12 cellular contexts compared by ENCODE assay signal in genomic region chr17:32494621-32495346, GRCh38. TPM values are rescaled to one million over a fixed set of nuclear protein-coding genes. Genes with fewer than 3 reads are reported as not detected.
A peak's percentile ranks its signal among the peaks of the same experiment; 100 is the strongest.
DNase-seq lines count a peak whose midpoint lies in the region; ATAC-seq, FAIRE-seq and TF ChIP-seq lines count a peak whose summit lies in the region.
"Had no signal": no experiment of that assay in that cellular context is flagged by ENCODE, and none has a peak within 500 bp of the region (broad histone marks: within the 10 kb centered on the region; RNA-seq: fewer than 3 reads in every experiment).

No MANE protein-coding gene starts in this region.

- H3K79me2 ChIP-seq in K562 (ENCODE audit: control insufficient read depth, insufficient read depth, low read length) = no peaks in the 10 kb centered on the region

- H3K4me3 Mint-ChIP-seq in activated T-cell treated with anti-CD3 and anti-CD28 coated beads, Interleukin-2, amount 50 U/mL, for 72 hours = peak overlapping the region in 1 of 2 donors; percentile 73
- no peak overlapping the region for H3K4me3 Mint-ChIP-seq in activated T-cell treated with anti-CD3 and anti-CD28 coated beads, Interleukin-2, amount 50 U/mL, for 4 hours

- CTCF ChIA-PET in K562 (lab: Yijun Ruan, JAX; ENCODE audit: low intra/inter-chr PET ratio) = no interaction called here

- FAIRE-seq in K562 (lab: Jason Lieb, UNC) (no peak), small intestine (lab: Jason Lieb, UNC) (no peak)
- FAIRE-seq: kidney had no signal

- H3K4me1 ChIP-seq in K562 (replicated peaks in 1 of 2; ENCODE audit: control insufficient read depth in 2 of 2, insufficient read depth in 2 of 2, low read length in 2 of 2) (peaks cover 5 to 20% of the 10 kb centered on the region in 2 experiments; a peak in 4 of 5 replicates), spleen (peaks cover 45 to 80% (median 66%) of the 10 kb centered on the region in 6 donors), small intestine (ENCODE audit: control insufficient read depth in 2 of 2, insufficient read depth in 1 of 2, low read depth in 1 of 2, low read length in 1 of 2) (no peaks in the 10 kb centered on the region)

- no peak for DNase-seq in activated T-cell treated with anti-CD3 and anti-CD28 coated beads, Interleukin-2, amount 50 U/mL, for 72 hours
- no peak for DNase-seq in activated T-cell treated with anti-CD3 and anti-CD28 coated beads, Interleukin-2, amount 50 U/mL, for 4 hours
- DNase-seq in NCI-H2196 (lab: John Stamatoyannopoulos, UW; ENCODE audit: unreplicated experiment) (peak; percentile 66), K562 (ENCODE audit: extremely low read depth in 1 of 4, low spot score in 3 of 4) (no peak), spleen (peak; percentile 80), HuH-7.5 (ENCODE audit: low spot score) (no peak), small intestine (no peak)
- no peak for DNase-seq in stimulated activated CD4-positive, alpha-beta T cell treated with anti-CD3 and anti-CD28 coated beads, Interleukin-4, amount 100 ng/mL, for 4 hours
- DNase-seq: NCI-H82, WERI-Rb-1 had no signal

- no peak overlapping the region for H3K27ac ChIP-seq in K562 (ENCODE audit: extremely low read depth, low read depth, low read length)
- peak overlapping the region in 6 of 8 donors; percentile 15 to 92 (median 74) for H3K27ac ChIP-seq in spleen
- no peak overlapping the region for H3K27ac ChIP-seq in small intestine (ENCODE audit: low read depth in 1 of 2, low read length in 1 of 2)
- H3K27ac ChIP-seq: WERI-Rb-1 had no signal

- in situ Hi-C loops in K562 (cut with MboI) = no loop called here

- no peak overlapping the region for H2AFZ ChIP-seq in K562 (ENCODE audit: low read depth, low read length)

- intact Hi-C loops in K562 (cut with micrococcal nuclease) (no loop called here), spleen (cut with DNase I; ENCODE audit: low total_unique reads) (no loop called here)

- POLR2A ChIA-PET in K562 (lab: Yijun Ruan, JAX) = interaction anchor here (1.2 to 1.3 kb wide), 2 partner anchors 8 to 11 kb away, joined by 4 read pairs; partner anchors contain the start of gene CDK5R1

- H3K36me3 ChIP-seq in K562 (ENCODE audit: control insufficient read depth, insufficient read depth, low read length) (peaks cover 14% of the 10 kb centered on the region; the same call in 2 of the 3 replicates), spleen (peaks cover 0 to 19% (median 4%) of the 10 kb centered on the region in 6 donors), small intestine (ENCODE audit: control insufficient read depth in 2 of 2, insufficient read depth in 2 of 2, low read length in 2 of 2) (no peaks in the 10 kb centered on the region)

- TF ChIP-seq POLR2A in K562 (conservative IDR thresholded peaks at IDR 0.05) (no peak), spleen (IDR thresholded peaks at IDR 0.05) (no peak)

- TF ChIP-seq RAD21 in K562 (CRISPR knock-in tag; conservative IDR thresholded peaks at IDR 0.05 in 1 of 2, IDR thresholded peaks at IDR 0.05 in 1 of 2) = no peak

- ATAC-seq in activated T-cell treated with anti-CD3 and anti-CD28 coated beads, Interleukin-2, amount 50 U/mL, for 72 hours (replicated peaks in 1 of 2) = peak; percentile 38 to 55
- no peak for ATAC-seq in activated T-cell treated with anti-CD3 and anti-CD28 coated beads, Interleukin-2, amount 50 U/mL, for 4 hours
- ATAC-seq in K562 = no peak

- no peak for TF ChIP-seq EP300 in K562 (IDR thresholded peaks at IDR 0.05; ENCODE audit: low read length)

- TF ChIP-seq CTCF in K562 (IDR thresholded peaks at IDR 0.05 in 2 of 3, conservative IDR thresholded peaks at IDR 0.05 in 1 of 3; ENCODE audit: insufficient read depth in 2 of 3, low read depth in 1 of 3, low read length in 3 of 3) (no peak), spleen (IDR thresholded peaks at IDR 0.05 in 8 of 11, conservative IDR thresholded peaks at IDR 0.05 in 3 of 11) (no peak)

- no peaks in the 10 kb centered on the region for H3K27me3 ChIP-seq in K562 (ENCODE audit: control insufficient read depth in 2 of 2, insufficient read depth in 2 of 2, low read length in 2 of 2)
- no peaks in the 10 kb centered on the region for H3K27me3 ChIP-seq in spleen (replicated peaks in 1 of 7)
- H3K27me3 ChIP-seq in small intestine (ENCODE audit: control insufficient read depth in 2 of 2, insufficient read depth in 2 of 2, low read length in 2 of 2) = no peaks in the 10 kb centered on the region

- H3K9me3 Mint-ChIP-seq in activated T-cell treated with anti-CD3 and anti-CD28 coated beads, Interleukin-2, amount 50 U/mL, for 72 hours = no peaks in the 10 kb centered on the region
- no peaks in the 10 kb centered on the region for H3K9me3 Mint-ChIP-seq in activated T-cell treated with anti-CD3 and anti-CD28 coated beads, Interleukin-2, amount 50 U/mL, for 4 hours
- H3K9me3 Mint-ChIP-seq: activated naive CD4-positive, alpha-beta T cell treated with anti-CD3 and anti-CD28 coated beads, Interleukin-2, amount 50 U/mL, for 72 hours had no signal

- no peak overlapping the region for H3K4me3 ChIP-seq in K562
- H3K4me3 ChIP-seq in spleen = peak overlapping the region in 2 of 8 donors; percentile 3 to 30
- no peak overlapping the region for H3K4me3 ChIP-seq in small intestine (ENCODE audit: low read depth in 1 of 2, low read length in 2 of 2)

- no TSS peak for BruUV-seq in K562 (replicated peaks; lab: Mats Ljungman, UMichigan)

- H3K9me1 ChIP-seq in K562 (ENCODE audit: control insufficient read depth, insufficient read depth, low read length) = no peaks in the 10 kb centered on the region

- H3K27ac Mint-ChIP-seq in activated T-cell treated with anti-CD3 and anti-CD28 coated beads, Interleukin-2, amount 50 U/mL, for 72 hours = no peak overlapping the region
- H3K27ac Mint-ChIP-seq: activated naive CD4-positive, alpha-beta T cell treated with anti-CD3 and anti-CD28 coated beads, Interleukin-2, amount 50 U/mL, for 72 hours had no signal

- peaks cover 59% of the 10 kb centered on the region for H3K4me1 Mint-ChIP-seq in activated T-cell treated with anti-CD3 and anti-CD28 coated beads, Interleukin-2, amount 50 U/mL, for 72 hours (ENCODE audit: low read depth)
- peaks cover 46% of the 10 kb centered on the region for H3K4me1 Mint-ChIP-seq in activated T-cell treated with anti-CD3 and anti-CD28 coated beads, Interleukin-2, amount 50 U/mL, for 4 hours (ENCODE audit: low read depth)

- 0 out of 2 replicates have a peak, but pooled peaks cover 4% of the 10 kb centered on the region for H4K20me1 ChIP-seq in K562 (replicated peaks; ENCODE audit: control insufficient read depth, insufficient read depth, low read length)

- peaks cover 3 to 10% of the 10 kb centered on the region in 2 donors for H3K36me3 Mint-ChIP-seq in activated T-cell treated with anti-CD3 and anti-CD28 coated beads, Interleukin-2, amount 50 U/mL, for 72 hours (ENCODE audit: insufficient read depth in 2 of 2)
- H3K36me3 Mint-ChIP-seq in activated T-cell treated with anti-CD3 and anti-CD28 coated beads, Interleukin-2, amount 50 U/mL, for 4 hours (ENCODE audit: insufficient read depth) = peaks cover 4% of the 10 kb centered on the region

- no peaks in the 10 kb centered on the region for H3K9me3 ChIP-seq in K562 (replicated peaks; ENCODE audit: control insufficient read depth, insufficient read depth, low read depth, low read length)
- no peaks in the 10 kb centered on the region for H3K9me3 ChIP-seq in spleen
- H3K9me3 ChIP-seq in small intestine (ENCODE audit: control insufficient read depth, low read depth) = no peaks in the 10 kb centered on the region

- 72% methylated on average over 25 of the region's 34 CpGs for WGBS in K562 (ENCODE audit: insufficient coverage, low coverage, missing lambda C conversion rate)
- 83 to 90% (median 87%) methylated on average over 22 to 34 of the region's 34 CpGs for WGBS in spleen, 5 donors
- WGBS in small intestine, 3 donors = 89 to 93% (median 91%) methylated on average over 33 to 34 of the region's 34 CpGs

- no peaks in the 10 kb centered on the region for H3K27me3 Mint-ChIP-seq in activated T-cell treated with anti-CD3 and anti-CD28 coated beads, Interleukin-2, amount 50 U/mL, for 72 hours (ENCODE audit: low read depth)
- no peaks in the 10 kb centered on the region for H3K27me3 Mint-ChIP-seq in activated T-cell treated with anti-CD3 and anti-CD28 coated beads, Interleukin-2, amount 50 U/mL, for 4 hours (ENCODE audit: low read depth)

- H3K4me2 ChIP-seq in K562 (ENCODE audit: insufficient read depth, low read length) = no peak overlapping the region

- H3K9ac ChIP-seq in K562 (ENCODE audit: insufficient read depth in 1 of 2, low read depth in 2 of 2, low read length in 2 of 2) = peak overlapping the region in 1 of 2 experiments; percentile 61; a peak in 1 of 4 replicates

RNA-seq across cellular contexts. Expression of gene CDK5R1, which starts 8.0 kb away (rescaled TPM):
- 10 to 100 TPM; 22.5 to 24.6 TPM for total RNA-seq in activated T-cell treated with anti-CD3 and anti-CD28 coated beads, Interleukin-2, amount 50 U/mL, for 72 hours
- total RNA-seq in activated T-cell treated with anti-CD3 and anti-CD28 coated beads, Interleukin-2, amount 50 U/mL, for 4 hours = 10 to 100 TPM; 14.8 to 20.9 (median 15.7) TPM
- total RNA-seq in K562 (2011; cell fraction: chromatin; rRNA removed; ENCODE audit: low replicate concordance) = 4.2 and 6.9 TPM in 2 replicates
- 5.5 and 5.9 TPM in 2 replicates for total RNA-seq in K562 (2011; cell fraction: nucleolus; rRNA removed)
- total RNA-seq in K562 (2011; cell fraction: nucleoplasm; rRNA removed) = 3.9 and 4.9 TPM in 2 replicates
- total RNA-seq in K562 (2014; rRNA removed) (2.5 and 3.1 TPM in 2 replicates), K562 (2014; rRNA removed; fragmentation: Illumina TruSeq; extraction: Trizol) (1.9 and 2.3 TPM in 2 replicates), K562 (2015; rRNA removed; fragmentation: Illumina TruSeq; extraction: Trizol) (2.6 and 3.1 TPM in 2 replicates), K562 (2021) (4.5 and 4.8 TPM in 2 replicates), spleen (10 to 100 TPM; 13.0 to 28.2 (median 20.3) TPM)
- polyA plus RNA-seq in K562 (2011; rRNA removed) (0.79 and 1.4 TPM in 2 replicates), K562 (2014; fragmentation: Illumina TruSeq; extraction: Trizol) (2.4 TPM in 2 replicates), K562 (2014; fragmentation: Nextera tagmentation; extraction: Ambion mirVana) (under 1 TPM; 0.10 to 0.20 TPM), K562 (2014; rRNA removed) (1.8 and 2.0 TPM in 2 replicates), spleen (10 to 100 TPM; 13.5 to 26.3 (median 13.6) TPM), small intestine (1 to 10 TPM in 1 of 3 donors, under 1 TPM in 2; 0.54 to 1.6 (median 0.67) TPM)
- polyA plus RNA-seq in K562 (2011; cell fraction: cytosol; rRNA removed) = 0.66 and 1.7 TPM in 2 replicates
- polyA plus RNA-seq in K562 (2011; cell fraction: nucleus; rRNA removed) = 2.0 and 5.0 TPM in 2 replicates
- polyA plus RNA-seq in K562 (2012) = 1.1 and 2.1 TPM in 2 replicates
- 0.72 and 1.6 TPM in 2 replicates for polyA minus RNA-seq in K562 (2011; rRNA and poly(A)+ RNA removed)
- 1.5 and 2.0 TPM in 2 replicates for polyA minus RNA-seq in K562 (2011; cell fraction: cytosol; rRNA and poly(A)+ RNA removed)
- 2.3 and 3.9 TPM in 2 replicates for polyA minus RNA-seq in K562 (2011; cell fraction: nucleus; rRNA and poly(A)+ RNA removed)

RNA-seq across cellular contexts. Expression of gene PSMD11, which starts 50.5 kb away (rescaled TPM):
- total RNA-seq in activated T-cell treated with anti-CD3 and anti-CD28 coated beads, Interleukin-2, amount 50 U/mL, for 72 hours = 100 to 1,000 TPM; 131 to 134 TPM
- total RNA-seq in activated T-cell treated with anti-CD3 and anti-CD28 coated beads, Interleukin-2, amount 50 U/mL, for 4 hours = 100 to 1,000 TPM; 247 to 270 (median 260) TPM
- total RNA-seq in K562 (2011; cell fraction: chromatin; rRNA removed; ENCODE audit: low replicate concordance) = 182 and 249 TPM in 2 replicates
- total RNA-seq in K562 (2011; cell fraction: nucleolus; rRNA removed) = 104 and 110 TPM in 2 replicates
- total RNA-seq in K562 (2011; cell fraction: nucleoplasm; rRNA removed) = 139 and 186 TPM in 2 replicates
- total RNA-seq in K562 (2014; rRNA removed) = 77.1 and 104 TPM in 2 replicates
- total RNA-seq in K562 (2014; rRNA removed; fragmentation: Illumina TruSeq; extraction: Trizol) = 118 and 128 TPM in 2 replicates
- total RNA-seq in K562 (2015; rRNA removed; fragmentation: Illumina TruSeq; extraction: Trizol) = 109 and 127 TPM in 2 replicates
- 169 and 171 TPM in 2 replicates for total RNA-seq in K562 (2021)
- 97.6 and 185 TPM in 2 replicates for polyA plus RNA-seq in K562 (2011; rRNA removed)
- polyA plus RNA-seq in K562 (2011; cell fraction: cytosol; rRNA removed) = 51.9 and 80.2 TPM in 2 replicates
- polyA plus RNA-seq in K562 (2011; cell fraction: nucleus; rRNA removed) = 56.7 and 72.5 TPM in 2 replicates
- polyA plus RNA-seq in K562 (2012) = 51.5 and 151 TPM in 2 replicates
- polyA plus RNA-seq in K562 (2014; fragmentation: Illumina TruSeq; extraction: Trizol) = 125 and 137 TPM in 2 replicates
- polyA plus RNA-seq in K562 (2014; fragmentation: Nextera tagmentation; extraction: Ambion mirVana) = 100 to 1,000 TPM; 316 to 378 TPM
- polyA plus RNA-seq in K562 (2014; rRNA removed) = 142 and 158 TPM in 2 replicates
- polyA minus RNA-seq in K562 (2011; rRNA and poly(A)+ RNA removed) = 138 and 285 TPM in 2 replicates
- polyA minus RNA-seq in K562 (2011; cell fraction: cytosol; rRNA and poly(A)+ RNA removed) = 46.8 and 99.5 TPM in 2 replicates
- polyA minus RNA-seq in K562 (2011; cell fraction: nucleus; rRNA and poly(A)+ RNA removed) = 52.4 and 62.1 TPM in 2 replicates
- total RNA-seq in spleen = 10 to 100 TPM; 43.0 to 84.8 (median 68.9) TPM
- 10 to 100 TPM; 28.0 to 35.2 (median 35.1) TPM for polyA plus RNA-seq in spleen
- polyA plus RNA-seq in small intestine = 10 to 100 TPM; 39.4 to 46.0 (median 42.0) TPM

Comparison
In these comparisons a context has a peak if more than half of its experiments do, and no peak if none do; other contexts are left out.
1. ATAC-seq: peak in activated T-cell treated with anti-CD3 and anti-CD28 coated beads, Interleukin-2, amount 50 U/mL, for 72 hours (2 of 2); none in activated T-cell treated with anti-CD3 and anti-CD28 coated beads, Interleukin-2, amount 50 U/mL, for 4 hours (0 of 2) and K562 (single experiment).
2. DNase-seq: peak in NCI-H2196 (single experiment) and spleen (single experiment); none in activated T-cell treated with anti-CD3 and anti-CD28 coated beads, Interleukin-2, amount 50 U/mL, for 72 hours (0 of 2), activated T-cell treated with anti-CD3 and anti-CD28 coated beads, Interleukin-2, amount 50 U/mL, for 4 hours (single experiment), K562 (0 of 4), HuH-7.5 (single experiment), small intestine (single experiment) and stimulated activated CD4-positive, alpha-beta T cell treated with anti-CD3 and anti-CD28 coated beads, Interleukin-4, amount 100 ng/mL, for 4 hours (0 of 2).
3. H3K27ac ChIP-seq: peak in spleen (6 of 8); none in K562 (single experiment) and small intestine (0 of 2).